Comparison of ENCODE assay signal across 19 cellular contexts in genomic region chr4:112526061-112526460, GRCh38. TPM values are rescaled to one million over a fixed set of nuclear protein-coding genes. Genes with fewer than 3 reads are reported as not detected.
A peak's percentile ranks its signal among the peaks of the same experiment; 100 is the strongest.
DNase-seq lines count a peak whose midpoint lies in the region; ATAC-seq and TF ChIP-seq lines count a peak whose summit lies in the region.
"Had no signal": no experiment of that assay in that cellular context is flagged by ENCODE, and none has a peak within 500 bp of the region (broad histone marks: within the 10 kb centered on the region; RNA-seq: fewer than 3 reads in every experiment).

No MANE protein-coding gene starts in this region.

- intact Hi-C loops in aorta (cut with DNase I): no loop called here
- intact Hi-C loops in prostate gland (cut with DNase I): loop anchor here (10.0 kb wide), 1 partner anchor 201 kb away; no protein-coding TSS in a partner anchor

- no peak for ATAC-seq in HG03095 (IDR thresholded peaks at IDR 0.05; ENCODE audit: unreplicated experiment)
- ATAC-seq in aorta (ENCODE audit: low FRiP score): no peak
- ATAC-seq: Panc1 had no signal

- no peak for TF ChIP-seq POLR2A in prostate gland (IDR thresholded peaks at IDR 0.05)

- H3K4me1 ChIP-seq in aorta (ENCODE audit: control insufficient read depth in 1 of 2, insufficient read depth in 2 of 2, low read length in 2 of 2): no peaks in the 10 kb centered on the region
- no peaks in the 10 kb centered on the region for H3K4me1 ChIP-seq in prostate gland (replicated peaks)

- no peaks in the 10 kb centered on the region for H3K9me3 ChIP-seq in aorta (ENCODE audit: control insufficient read depth, low read length)
- no peaks in the 10 kb centered on the region for H3K9me3 ChIP-seq in prostate gland

- no peaks in the 10 kb centered on the region for H3K27me3 ChIP-seq in aorta (ENCODE audit: control insufficient read depth in 1 of 2, insufficient read depth in 2 of 2, low read length in 1 of 2)
- peaks cover 25% of the 10 kb centered on the region for H3K27me3 ChIP-seq in prostate gland (replicated peaks; ENCODE audit: insufficient read depth)

- H3K36me3 ChIP-seq in aorta (ENCODE audit: control insufficient read depth in 1 of 2, insufficient read depth in 2 of 2, low read length in 1 of 2) (no peaks in the 10 kb centered on the region), prostate gland (no peaks in the 10 kb centered on the region)
- H3K36me3 ChIP-seq: BLaER1 had no signal

- DNase-seq in AG10803 (ENCODE audit: low read depth) (peak; percentile 58), GM04503 (ENCODE audit: low read depth) (peak; percentile 44), RPMI7951 (ENCODE audit: low read depth) (peak; percentile 20), kidney tubule cell (ENCODE audit: low spot score) (peak; percentile 54), aorta (no peak), NCI-H1048 (lab: John Stamatoyannopoulos, UW) (no peak), prostate gland (ENCODE audit: low spot score) (no peak)
- DNase-seq: HCEC 1CT, KG1, MM.1S, NCI-H1105 treated with DMSO at 0.1 percent for 48 hours, NCI-H187 treated with DMSO at 0.1 percent for 48 hours, NCI-H2171 treated with DMSO at 0.1 percent for 48 hours, NCI-H774, Right ventricle myocardium superior had no signal

- 22 to 33% methylated on average over 1 of the region's 1 CpG for WGBS in aorta, 2 donors
- 52% methylated on average over 1 of the region's 1 CpG for WGBS in prostate gland

- TF ChIP-seq CTCF in AG10803 (conservative IDR thresholded peaks at IDR 0.05; ENCODE audit: low read length): no peak
- no peak for TF ChIP-seq CTCF in prostate gland (IDR thresholded peaks at IDR 0.05)

- H3K27ac ChIP-seq in aorta (ENCODE audit: low read depth in 1 of 2, low read length in 2 of 2) (no peak overlapping the region), prostate gland (no peak overlapping the region)
- H3K27ac ChIP-seq: BLaER1 had no signal

- H3K4me3 ChIP-seq in AG10803 (ENCODE audit: low read length) (no peak overlapping the region), aorta (ENCODE audit: low read length in 2 of 2) (no peak overlapping the region), prostate gland (no peak overlapping the region)
- H3K4me3 ChIP-seq: BLaER1 had no signal

RNA-seq across cellular contexts. Expression of gene NEUROG2, which starts 10.1 kb away (rescaled TPM):
- total RNA-seq in RPMI7951 (2014; rRNA removed; shearing (Covaris generic)): 0.12 TPM in 1 of 2 replicates, not detected in the other
- total RNA-seq in aorta (not detected), prostate gland (not detected)
- polyA plus RNA-seq in aorta: not detected
- total RNA-seq: NCI-H460, Right ventricle myocardium superior had no signal

Comparison
In these comparisons a context has a peak if more than half of its experiments do, and no peak if none do; other contexts are left out.
1. DNase-seq: peak in AG10803 (single experiment), GM04503 (single experiment), RPMI7951 (single experiment) and kidney tubule cell (single experiment); none in aorta (0 of 2), NCI-H1048 (single experiment) and prostate gland (single experiment).